Comparison of ENCODE assay signal across 8 cellular contexts in the genomic region with DNA sequence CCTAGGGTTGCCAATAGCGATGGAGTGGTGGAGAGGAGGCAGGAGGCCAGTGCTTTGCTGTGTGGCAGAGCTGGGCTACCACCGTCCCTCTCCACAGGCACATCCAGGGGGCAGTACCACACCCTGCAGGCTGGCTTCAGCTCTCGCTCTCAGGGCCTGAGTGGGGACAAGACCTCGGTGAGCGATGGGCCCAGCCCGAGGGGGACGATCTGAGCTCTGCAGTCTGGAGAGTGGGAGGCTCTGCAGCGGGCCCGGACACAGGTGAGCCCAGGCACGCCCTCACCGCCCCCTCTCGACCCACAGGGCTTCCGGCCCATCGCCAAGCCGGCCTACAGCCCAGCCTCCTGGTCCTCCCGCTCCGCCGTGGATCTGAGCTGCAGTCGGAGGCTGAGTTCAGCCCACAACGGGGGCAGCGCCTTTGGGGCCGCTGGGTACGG. TPM values are rescaled to one million over a fixed set of nuclear protein-coding genes. Genes with fewer than 3 reads are reported as not detected.
DNase-seq lines count a peak whose midpoint lies in the region; ATAC-seq and TF ChIP-seq lines count a peak whose summit lies in the region.

No MANE protein-coding gene starts in this region.

- peaks cover 6% of the 10 kb centered on the region for H3K27me3 Mint-ChIP-seq in activated naive CD4-positive, alpha-beta T cell treated with anti-CD3 and anti-CD28 coated beads, Interleukin-2, amount 10 ng/mL, durations not matched to agents 7 days and 5 days
- no peaks in the 10 kb centered on the region for H3K27me3 Mint-ChIP-seq in activated naive CD4-positive, alpha-beta T cell treated with anti-CD3 and anti-CD28 coated beads for 36 hours (ENCODE audit: low read depth)

- POLR2A ChIA-PET in OCI-LY7 (lab: Charles Lee) = no interaction called here

- no peak for TF ChIP-seq EP300 in ovary (IDR thresholded peaks at IDR 0.05)

- no peak overlapping the region for H3K4me3 Mint-ChIP-seq in activated naive CD4-positive, alpha-beta T cell treated with anti-CD3 and anti-CD28 coated beads, Interleukin-2, amount 10 ng/mL, durations not matched to agents 7 days and 5 days
- H3K4me3 Mint-ChIP-seq in activated naive CD4-positive, alpha-beta T cell treated with anti-CD3 and anti-CD28 coated beads for 36 hours = no peak overlapping the region

- H3K36me3 ChIP-seq in ovary (no peaks in the 10 kb centered on the region), OCI-LY7 (ENCODE audit: insufficient read depth, low read length) (no peaks in the 10 kb centered on the region)

- CTCF ChIA-PET in activated naive CD4-positive, alpha-beta T cell treated with anti-CD3 and anti-CD28 coated beads, Interleukin-2, amount 10 ng/mL, durations not matched to agents 7 days and 5 days (lab: Charles Lee) = interaction anchor here (1.0 to 1.8 kb wide), 9 partner anchors 9 to 146 kb away, joined by 3 to 12 read pairs (median 4); a partner anchor contains a TSS
- CTCF ChIA-PET in activated naive CD4-positive, alpha-beta T cell treated with anti-CD3 and anti-CD28 coated beads for 36 hours (lab: Charles Lee) = interaction anchor here (0.6 to 1.7 kb wide), 5 partner anchors 9 to 151 kb away, joined by 3 to 8 read pairs (median 6); no protein-coding TSS in a partner anchor
- CTCF ChIA-PET in OCI-LY7 (lab: Charles Lee; ENCODE audit: unreplicated experiment) = no interaction called here

- intact Hi-C loops in activated naive CD4-positive, alpha-beta T cell treated with anti-CD3 and anti-CD28 coated beads for 36 hours (cut with micrococcal nuclease) = no loop called here
- intact Hi-C loops in ovary (cut with DNase I) = no loop called here
- intact Hi-C loops in OCI-LY7 (cut with micrococcal nuclease; ENCODE audit: unreplicated experiment) = no loop called here

- H3K4me3 ChIP-seq in ovary (peak overlapping the region; percentile 24), OCI-LY7 (ENCODE audit: low read depth, low read length, poor library complexity, severe bottlenecking) (no peak overlapping the region)

- H3K4me2 ChIP-seq in OCI-LY7 (ENCODE audit: low read length) = no peak overlapping the region

- no peaks in the 10 kb centered on the region for H3K4me1 Mint-ChIP-seq in activated naive CD4-positive, alpha-beta T cell treated with anti-CD3 and anti-CD28 coated beads, Interleukin-2, amount 10 ng/mL, durations not matched to agents 7 days and 5 days
- H3K4me1 Mint-ChIP-seq in activated naive CD4-positive, alpha-beta T cell treated with anti-CD3 and anti-CD28 coated beads for 36 hours (ENCODE audit: low read depth) = peaks cover 5% of the 10 kb centered on the region

- peaks cover 1% of the 10 kb centered on the region for H3K36me3 Mint-ChIP-seq in activated naive CD4-positive, alpha-beta T cell treated with anti-CD3 and anti-CD28 coated beads, Interleukin-2, amount 10 ng/mL, durations not matched to agents 7 days and 5 days
- H3K36me3 Mint-ChIP-seq in activated naive CD4-positive, alpha-beta T cell treated with anti-CD3 and anti-CD28 coated beads for 36 hours (ENCODE audit: low read depth) = no peaks in the 10 kb centered on the region

- H3K27ac ChIP-seq in ovary (no peak overlapping the region), OCI-LY7 (ENCODE audit: low read depth, low read length, poor library complexity, severe bottlenecking) (no peak overlapping the region)

- H4K20me1 ChIP-seq in OCI-LY7 (ENCODE audit: insufficient read depth, low read length) = no peaks in the 10 kb centered on the region

- no peaks in the 10 kb centered on the region for H3K4me1 ChIP-seq in ovary (ENCODE audit: insufficient read depth)
- no peaks in the 10 kb centered on the region for H3K4me1 ChIP-seq in OCI-LY7 (ENCODE audit: insufficient read depth, low read length, poor library complexity, severe bottlenecking)

- no peak for TF ChIP-seq POLR2A in ovary (IDR thresholded peaks at IDR 0.05)

- no peaks in the 10 kb centered on the region for H3K9me2 ChIP-seq in OCI-LY7 (ENCODE audit: insufficient read depth, low read length)

- ATAC-seq in HG03565 (IDR thresholded peaks at IDR 0.05; ENCODE audit: unreplicated experiment) = no peak

- WGBS in ovary, 3 donors = 18 to 35% (median 28%) methylated on average over 10 to 23 of the region's 23 CpGs

- DNase-seq in activated naive CD4-positive, alpha-beta T cell treated with anti-CD3 and anti-CD28 coated beads, Interleukin-2, amount 10 ng/mL, durations not matched to agents 7 days and 5 days = peak; percentile 46
- no peak for DNase-seq in activated naive CD4-positive, alpha-beta T cell treated with anti-CD3 and anti-CD28 coated beads for 36 hours
- DNase-seq in NAMALWA (ENCODE audit: low spot score) (peak; percentile 54), dermis blood vessel endothelial cell (peak; percentile 68), ovary (no peak), OCI-LY7 (ENCODE audit: low spot score) (no peak), DMS153 treated with DMSO at 0.1 percent for 48 hours (lab: John Stamatoyannopoulos, UW; ENCODE audit: unreplicated experiment) (no peak)

- no peaks in the 10 kb centered on the region for H3K27me3 ChIP-seq in ovary

- no peaks in the 10 kb centered on the region for H3K79me2 ChIP-seq in OCI-LY7 (ENCODE audit: insufficient read depth, low read depth, low read length)

- H3K9me3 ChIP-seq in ovary (no peaks in the 10 kb centered on the region), OCI-LY7 (ENCODE audit: low read length) (no peaks in the 10 kb centered on the region)

- no peak overlapping the region for H2AFZ ChIP-seq in OCI-LY7 (ENCODE audit: low read length)

- TF ChIP-seq CTCF in ovary (IDR thresholded peaks at IDR 0.05) (no peak), OCI-LY7 (conservative IDR thresholded peaks at IDR 0.05; ENCODE audit: low read length) (no peak)

- no TSS peak for BruUV-seq in OCI-LY7 (replicated peaks; lab: Mats Ljungman, UMichigan)

- no peak overlapping the region for H3K27ac Mint-ChIP-seq in activated naive CD4-positive, alpha-beta T cell treated with anti-CD3 and anti-CD28 coated beads, Interleukin-2, amount 10 ng/mL, durations not matched to agents 7 days and 5 days
- no peak overlapping the region for H3K27ac Mint-ChIP-seq in activated naive CD4-positive, alpha-beta T cell treated with anti-CD3 and anti-CD28 coated beads for 36 hours

- H3K9me3 Mint-ChIP-seq in activated naive CD4-positive, alpha-beta T cell treated with anti-CD3 and anti-CD28 coated beads, Interleukin-2, amount 10 ng/mL, durations not matched to agents 7 days and 5 days = peaks cover 8% of the 10 kb centered on the region
- H3K9me3 Mint-ChIP-seq in activated naive CD4-positive, alpha-beta T cell treated with anti-CD3 and anti-CD28 coated beads for 36 hours = peaks cover 4% of the 10 kb centered on the region

RNA-seq across cellular contexts. Expression of a gene that starts 2.5 kb away (rescaled TPM):
- total RNA-seq in activated naive CD4-positive, alpha-beta T cell treated with anti-CD3 and anti-CD28 coated beads for 36 hours = not detected
- 0.09 and 0.68 TPM in 2 replicates for total RNA-seq in dermis blood vessel endothelial cell
- 10 to 100 TPM in 1 of 7 donors, 1 to 10 TPM in 4, under 1 TPM in 2; 0.30 to 56.8 (median 3.4) TPM for total RNA-seq in ovary
- polyA plus RNA-seq in ovary = under 1 TPM in 1 of 2 donors, not detected in 1; 0.21 TPM
- not detected in 2 replicates for total RNA-seq in OCI-LY7 (2014; rRNA removed; shearing (Covaris generic))
- not detected in 2 replicates for total RNA-seq in OCI-LY7 (2022)

RNA-seq across cellular contexts. Expression of a gene that starts 18.3 kb away (rescaled TPM):
- total RNA-seq in activated naive CD4-positive, alpha-beta T cell treated with anti-CD3 and anti-CD28 coated beads for 36 hours = 10 to 100 TPM; 38.0 to 38.8 TPM
- total RNA-seq in dermis blood vessel endothelial cell (43.2 and 52.2 TPM in 2 replicates), ovary (10 to 100 TPM; 15.0 to 52.6 (median 27.5) TPM), OCI-LY7 (2022) (25.3 and 29.2 TPM in 2 replicates)
- polyA plus RNA-seq in ovary = 10 to 100 TPM in 1 of 2 donors, 1 to 10 TPM in 1; 1.5 to 39.5 TPM
- total RNA-seq in OCI-LY7 (2014; rRNA removed; shearing (Covaris generic)) = 36.9 and 57.2 TPM in 2 replicates

RNA-seq across cellular contexts. Expression of a gene that starts 27.2 kb away (rescaled TPM):
- 1 to 10 TPM; 4.1 to 5.2 TPM for total RNA-seq in activated naive CD4-positive, alpha-beta T cell treated with anti-CD3 and anti-CD28 coated beads for 36 hours
- total RNA-seq in dermis blood vessel endothelial cell (0.42 and 5.6 TPM in 2 replicates), ovary (10 to 100 TPM; 14.7 to 90.3 (median 52.5) TPM), OCI-LY7 (2022) (not detected in 2 replicates)
- polyA plus RNA-seq in ovary = 10 to 100 TPM in 1 of 2 donors, 1 to 10 TPM in 1; 1.3 to 58.1 TPM
- not detected in 2 replicates for total RNA-seq in OCI-LY7 (2014; rRNA removed; shearing (Covaris generic))

RNA-seq across cellular contexts. Expression of a gene that starts 45.3 kb away (rescaled TPM):
- total RNA-seq in activated naive CD4-positive, alpha-beta T cell treated with anti-CD3 and anti-CD28 coated beads for 36 hours = 10 to 100 TPM; 28.9 to 31.0 TPM
- total RNA-seq in dermis blood vessel endothelial cell = 0.42 and 10.7 TPM in 2 replicates
- 10 to 100 TPM in 1 of 7 donors, 1 to 10 TPM in 2, under 1 TPM in 4; 0.15 to 11.4 (median 0.82) TPM for total RNA-seq in ovary
- polyA plus RNA-seq in ovary = under 1 TPM; 0.12 to 0.31 TPM
- 22.2 and 25.7 TPM in 2 replicates for total RNA-seq in OCI-LY7 (2014; rRNA removed; shearing (Covaris generic))
- total RNA-seq in OCI-LY7 (2022) = 27.6 and 28.2 TPM in 2 replicates

RNA-seq across cellular contexts. Expression of a gene that starts 53.5 kb away (rescaled TPM):
- 10 to 100 TPM; 12.1 to 15.0 TPM for total RNA-seq in activated naive CD4-positive, alpha-beta T cell treated with anti-CD3 and anti-CD28 coated beads for 36 hours
- total RNA-seq in dermis blood vessel endothelial cell (34.5 and 50.2 TPM in 2 replicates), ovary (10 to 100 TPM; 34.4 to 56.5 (median 42.7) TPM), OCI-LY7 (2022) (30.3 and 32.7 TPM in 2 replicates)
- 10 to 100 TPM; 17.1 to 38.6 TPM for polyA plus RNA-seq in ovary
- 19.6 and 27.8 TPM in 2 replicates for total RNA-seq in OCI-LY7 (2014; rRNA removed; shearing (Covaris generic))

Comparison
In these comparisons a context has a peak if more than half of its experiments do, and no peak if none do; other contexts are left out.
1. DNase-seq: peak in activated naive CD4-positive, alpha-beta T cell treated with anti-CD3 and anti-CD28 coated beads, Interleukin-2, amount 10 ng/mL, durations not matched to agents 7 days and 5 days (single experiment), NAMALWA (single experiment) and dermis blood vessel endothelial cell (single experiment); none in activated naive CD4-positive, alpha-beta T cell treated with anti-CD3 and anti-CD28 coated beads for 36 hours (single experiment), ovary (0 of 5), OCI-LY7 (single experiment) and DMS153 treated with DMSO at 0.1 percent for 48 hours (single experiment).